24 cellular contexts compared by ENCODE assay signal in the genomic region with DNA sequence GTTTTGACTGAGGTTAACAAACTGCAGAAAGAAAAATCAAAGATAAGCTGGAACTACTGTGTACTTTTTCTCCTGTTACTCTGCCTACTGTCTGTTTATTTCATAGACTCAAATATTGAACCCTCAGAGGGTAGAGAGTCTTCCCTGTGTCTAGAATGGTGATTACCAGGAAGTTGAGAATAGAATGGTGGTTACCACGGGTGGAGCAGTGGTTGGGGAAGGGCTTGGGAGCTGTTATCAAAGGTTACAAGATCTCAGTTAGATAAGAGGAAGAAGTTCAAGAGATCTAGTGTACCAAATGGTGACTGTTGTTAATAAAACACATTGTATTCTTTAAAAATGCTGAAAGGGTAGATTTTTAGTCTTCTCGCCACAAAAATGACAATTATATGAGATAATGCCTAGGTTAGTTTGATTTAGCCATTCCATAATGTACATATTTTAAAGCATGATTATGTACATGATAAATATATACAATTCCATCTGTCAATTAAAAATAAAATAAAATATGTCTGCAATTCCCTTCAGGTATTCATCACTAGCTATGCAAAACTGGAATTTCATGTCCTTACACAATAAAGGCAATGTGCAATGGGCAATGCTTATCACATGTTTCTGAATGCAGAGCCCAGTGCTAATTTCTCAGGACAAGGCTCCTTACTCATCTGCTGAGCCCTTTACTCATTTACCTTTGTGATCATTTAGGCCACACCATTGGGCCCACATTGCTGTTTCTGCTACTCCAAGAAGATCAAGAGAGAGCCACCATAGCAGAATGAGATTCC.
"Had no signal": no experiment of that assay in that cellular context is flagged by ENCODE, and none has a peak within 500 bp of the region (broad histone marks: within the 10 kb centered on the region; RNA-seq: fewer than 3 reads in every experiment).

No MANE protein-coding gene starts in this region.

- H2AFZ ChIP-seq: PC-9 had no signal

- H3K36me3 ChIP-seq: cardiac muscle cell had no signal

- ATAC-seq: activated CD8-positive, alpha-beta memory T cell treated with anti-CD3 and anti-CD28 coated beads, Interleukin-2, amount 10 ng/mL, durations not matched to agents 7 days and 5 days; activated T-cell treated with anti-CD3 and anti-CD28 coated beads, Interleukin-2, amount 50 U/mL, for 4 hours; T-helper 17 cell had no signal

- H3K27ac ChIP-seq: cardiac muscle cell, PC-9 had no signal

- H3K9me3 Mint-ChIP-seq: activated B cell treated with CpG ODN at 0.5 μM for 24 hours; activated CD4-positive, alpha-beta T cell treated with anti-CD3 and anti-CD28 coated beads, Interleukin-2, amount 10 ng/mL, durations not matched to agents 24 days and 14 days; activated naive CD4-positive, alpha-beta T cell treated with anti-CD3 and anti-CD28 coated beads for 36 hours; activated T-cell treated with anti-CD3 and anti-CD28 coated beads, Interleukin-2, amount 50 U/mL, for 4 hours had no signal

- H3K4me3 Mint-ChIP-seq: activated B cell treated with CpG ODN at 0.5 μM for 24 hours; activated CD4-positive, alpha-beta T cell treated with anti-CD3 and anti-CD28 coated beads, Interleukin-2, amount 10 ng/mL, durations not matched to agents 24 days and 14 days; activated CD8-positive, alpha-beta memory T cell treated with anti-CD3 and anti-CD28 coated beads, Interleukin-2, amount 10 ng/mL, durations not matched to agents 7 days and 5 days; activated naive CD4-positive, alpha-beta T cell treated with anti-CD3 and anti-CD28 coated beads for 36 hours; activated naive CD8-positive, alpha-beta T cell; activated T-cell treated with anti-CD3 and anti-CD28 coated beads, Interleukin-2, amount 50 U/mL, for 4 hours; T-helper 17 cell had no signal

- H3K27me3 ChIP-seq: cardiac muscle cell had no signal

- H3K4me1 Mint-ChIP-seq: activated B cell treated with CpG ODN at 0.5 μM for 24 hours; activated CD4-positive, alpha-beta T cell treated with anti-CD3 and anti-CD28 coated beads, Interleukin-2, amount 10 ng/mL, durations not matched to agents 24 days and 14 days; activated CD8-positive, alpha-beta memory T cell treated with anti-CD3 and anti-CD28 coated beads, Interleukin-2, amount 10 ng/mL, durations not matched to agents 7 days and 5 days had no signal

- H3K27me3 Mint-ChIP-seq: activated B cell treated with CpG ODN at 0.5 μM for 24 hours; activated CD4-positive, alpha-beta T cell treated with anti-CD3 and anti-CD28 coated beads, Interleukin-2, amount 10 ng/mL, durations not matched to agents 24 days and 14 days; activated CD8-positive, alpha-beta memory T cell treated with anti-CD3 and anti-CD28 coated beads, Interleukin-2, amount 10 ng/mL, durations not matched to agents 7 days and 5 days; brain had no signal

- FAIRE-seq: astrocyte had no signal

- H3K4me3 ChIP-seq: cardiac muscle cell, PC-9 had no signal

- H3K36me3 Mint-ChIP-seq: activated CD8-positive, alpha-beta memory T cell treated with anti-CD3 and anti-CD28 coated beads, Interleukin-2, amount 10 ng/mL, durations not matched to agents 7 days and 5 days; activated naive CD8-positive, alpha-beta T cell; brain had no signal

- H3K4me2 ChIP-seq: PC-9 had no signal

- H3K27ac Mint-ChIP-seq: activated B cell treated with CpG ODN at 0.5 μM for 24 hours; activated CD4-positive, alpha-beta T cell treated with anti-CD3 and anti-CD28 coated beads, Interleukin-2, amount 10 ng/mL, durations not matched to agents 24 days and 14 days; activated CD8-positive, alpha-beta memory T cell treated with anti-CD3 and anti-CD28 coated beads, Interleukin-2, amount 10 ng/mL, durations not matched to agents 7 days and 5 days; activated naive CD4-positive, alpha-beta T cell treated with anti-CD3 and anti-CD28 coated beads for 36 hours; activated naive CD8-positive, alpha-beta T cell; T-helper 17 cell had no signal

- DNase-seq: activated B cell treated with CpG ODN at 0.5 μM for 24 hours; activated CD4-positive, alpha-beta T cell treated with anti-CD3 and anti-CD28 coated beads for 1 hour; activated CD4-positive, alpha-beta T cell treated with anti-CD3 and anti-CD28 coated beads, Interleukin-2, amount 10 ng/mL, durations not matched to agents 24 days and 14 days; activated CD4-positive, alpha-beta T cell treated with anti-CD3 and anti-CD28 coated beads, Interleukin-2, amount 50 U/mL, for 48 hours; activated CD8-positive, alpha-beta memory T cell treated with anti-CD3 and anti-CD28 coated beads, Interleukin-2, amount 10 ng/mL, durations not matched to agents 7 days and 5 days; activated gamma-delta T cell; activated naive CD4-positive, alpha-beta T cell treated with anti-CD3 and anti-CD28 coated beads for 36 hours; activated T-cell treated with anti-CD3 and anti-CD28 coated beads, Interleukin-2, amount 50 U/mL, for 4 hours; amygdala; cerebellar nuclear complex; Karpas-422; NCI-H1092; NCI-H1417 treated with DMSO at 0.1 percent for 48 hours; NCI-H1694 treated with DMSO at 0.1 percent for 48 hours; NCI-H2029 treated with DMSO at 0.1 percent for 48 hours; NCI-H510A treated with DMSO at 0.1 percent for 48 hours; PC-9; SHP77 treated with DMSO at 0.1 percent for 48 hours; T-helper 17 cell; T-helper 9 cell had no signal
